Comparison of ENCODE assay signal across 14 cellular contexts in genomic region chr2:39717067-39717466, GRCh38. TPM values are rescaled to one million over a fixed set of nuclear protein-coding genes. Genes with fewer than 3 reads are reported as not detected.
A peak's percentile ranks its signal among the peaks of the same experiment; 100 is the strongest.
DNase-seq lines count a peak whose midpoint lies in the region; ATAC-seq and TF ChIP-seq lines count a peak whose summit lies in the region.
"Had no signal": no experiment of that assay in that cellular context is flagged by ENCODE, and none has a peak within 500 bp of the region (broad histone marks: within the 10 kb centered on the region; RNA-seq: fewer than 3 reads in every experiment).

No MANE protein-coding gene starts in this region.

- TF ChIP-seq POLR2A in adrenal gland (IDR thresholded peaks at IDR 0.05), result no peak

- no peak overlapping the region for H3K27ac ChIP-seq in adrenal gland
- H3K27ac ChIP-seq: BLaER1 treated with 17β-estradiol and CSF1 and Interleukin-3, amounts not matched to agents 10 nM and 100 nM; KMS-11 had no signal

- no peaks in the 10 kb centered on the region for H3K9me3 ChIP-seq in adrenal gland (replicated peaks in 1 of 3)
- H3K9me3 ChIP-seq: BLaER1 treated with 17β-estradiol and CSF1 and Interleukin-3, amounts not matched to agents 10 nM and 100 nM; HAP-1 had no signal

- H3K4me1 ChIP-seq in adrenal gland (replicated peaks in 1 of 2), result no peaks in the 10 kb centered on the region
- H3K4me1 ChIP-seq: BLaER1 treated with 17β-estradiol and CSF1 and Interleukin-3, amounts not matched to agents 10 nM and 100 nM had no signal

- H3K4me1 Mint-ChIP-seq in WTC11, result peaks cover 26% of the 10 kb centered on the region

- no peaks in the 10 kb centered on the region; the same call in 1 of the 2 replicates for H3K36me3 Mint-ChIP-seq in WTC11

- ATAC-seq in WTC11, result no peak
- no peak for ATAC-seq in HG03432 (IDR thresholded peaks at IDR 0.05; ENCODE audit: unreplicated experiment)

- H3K27me3 ChIP-seq in adrenal gland, result no peaks in the 10 kb centered on the region
- H3K27me3 ChIP-seq: BLaER1 treated with 17β-estradiol and CSF1 and Interleukin-3, amounts not matched to agents 10 nM and 100 nM had no signal

- WGBS in adrenal gland, 4 donors, result 95 to 97% (median 96%) methylated on average over 12 of the region's 12 CpGs

- H3K4me3 Mint-ChIP-seq in WTC11, result no peak overlapping the region
- H3K4me3 Mint-ChIP-seq: CD4-positive, alpha-beta T cell had no signal

- H3K27me3 Mint-ChIP-seq in WTC11 (ENCODE audit: low read depth), result no peaks in the 10 kb centered on the region

- CTCF ChIA-PET in WTC11 (lab: Charles Lee), result no interaction called here

- H3K9me3 Mint-ChIP-seq in WTC11, result no peaks in the 10 kb centered on the region
- H3K9me3 Mint-ChIP-seq: CD4-positive, alpha-beta T cell had no signal

- POLR2A ChIA-PET in WTC11 (lab: Charles Lee), result no interaction called here

- TF ChIP-seq CTCF in WTC11 (IDR thresholded peaks at IDR 0.05) (no peak), adrenal gland (IDR thresholded peaks at IDR 0.05) (no peak)

- no peak overlapping the region for H3K4me3 ChIP-seq in adrenal gland
- H3K4me3 ChIP-seq: BLaER1 treated with 17β-estradiol and CSF1 and Interleukin-3, amounts not matched to agents 10 nM and 100 nM; HAP-1 had no signal

- peak overlapping the region; percentile 39; the same call in 1 of the 2 replicates for H3K27ac Mint-ChIP-seq in WTC11
- H3K27ac Mint-ChIP-seq: CD4-positive, alpha-beta T cell had no signal

- DNase-seq in NCI-H446 (lab: John Stamatoyannopoulos, UW), result peak; percentile 70 to 72
- no peak for DNase-seq in NCI-H446 treated with DMSO at 0.1 percent for 48 hours (lab: John Stamatoyannopoulos, UW)
- peak; percentile 57 for DNase-seq in NCI-H748 (lab: John Stamatoyannopoulos, UW; ENCODE audit: unreplicated experiment)
- DNase-seq in WTC11 (ENCODE audit: low spot score), result no peak
- no peak for DNase-seq in adrenal gland
- no peak for DNase-seq in DMS53 (lab: John Stamatoyannopoulos, UW)
- DNase-seq: 8988T; AML-193; CD4-positive, alpha-beta T cell had no signal

- intact Hi-C loops in adrenal gland (cut with DNase I), result no loop called here

- no peaks in the 10 kb centered on the region for H3K36me3 ChIP-seq in adrenal gland (replicated peaks in 1 of 2)
- H3K36me3 ChIP-seq: BLaER1 treated with 17β-estradiol and CSF1 and Interleukin-3, amounts not matched to agents 10 nM and 100 nM; HAP-1 had no signal

TF ChIP-seq in WTC11, 78 proteins besides CTCF, POLR2A, EP300 and RAD21:
- TF ChIP-seq, protein P1, sequence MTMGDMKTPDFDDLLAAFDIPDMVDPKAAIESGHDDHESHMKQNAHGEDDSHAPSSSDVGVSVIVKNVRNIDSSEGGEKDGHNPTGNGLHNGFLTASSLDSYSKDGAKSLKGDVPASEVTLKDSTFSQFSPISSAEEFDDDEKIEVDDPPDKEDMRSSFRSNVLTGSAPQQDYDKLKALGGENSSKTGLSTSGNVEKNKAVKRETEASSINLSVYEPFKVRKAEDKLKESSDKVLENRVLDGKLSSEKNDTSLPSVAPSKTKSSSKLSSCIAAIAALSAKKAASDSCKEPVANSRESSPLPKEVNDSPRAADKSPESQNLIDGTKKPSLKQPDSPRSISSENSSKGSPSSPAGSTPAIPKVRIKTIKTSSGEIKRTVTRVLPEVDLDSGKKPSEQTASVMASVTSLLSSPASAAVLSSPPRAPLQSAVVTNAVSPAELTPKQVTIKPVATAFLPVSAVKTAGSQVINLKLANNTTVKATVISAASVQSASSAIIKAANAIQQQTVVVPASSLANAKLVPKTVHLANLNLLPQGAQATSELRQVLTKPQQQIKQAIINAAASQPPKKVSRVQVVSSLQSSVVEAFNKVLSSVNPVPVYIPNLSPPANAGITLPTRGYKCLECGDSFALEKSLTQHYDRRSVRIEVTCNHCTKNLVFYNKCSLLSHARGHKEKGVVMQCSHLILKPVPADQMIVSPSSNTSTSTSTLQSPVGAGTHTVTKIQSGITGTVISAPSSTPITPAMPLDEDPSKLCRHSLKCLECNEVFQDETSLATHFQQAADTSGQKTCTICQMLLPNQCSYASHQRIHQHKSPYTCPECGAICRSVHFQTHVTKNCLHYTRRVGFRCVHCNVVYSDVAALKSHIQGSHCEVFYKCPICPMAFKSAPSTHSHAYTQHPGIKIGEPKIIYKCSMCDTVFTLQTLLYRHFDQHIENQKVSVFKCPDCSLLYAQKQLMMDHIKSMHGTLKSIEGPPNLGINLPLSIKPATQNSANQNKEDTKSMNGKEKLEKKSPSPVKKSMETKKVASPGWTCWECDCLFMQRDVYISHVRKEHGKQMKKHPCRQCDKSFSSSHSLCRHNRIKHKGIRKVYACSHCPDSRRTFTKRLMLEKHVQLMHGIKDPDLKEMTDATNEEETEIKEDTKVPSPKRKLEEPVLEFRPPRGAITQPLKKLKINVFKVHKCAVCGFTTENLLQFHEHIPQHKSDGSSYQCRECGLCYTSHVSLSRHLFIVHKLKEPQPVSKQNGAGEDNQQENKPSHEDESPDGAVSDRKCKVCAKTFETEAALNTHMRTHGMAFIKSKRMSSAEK (CRISPR knock-in tag; IDR thresholded peaks at IDR 0.05; ENCODE audit: borderline replicate concordance), result no peak
- TF ChIP-seq GTF2I (CRISPR knock-in tag; conservative IDR thresholded peaks at IDR 0.05) (no peak), SP1 (CRISPR knock-in tag; conservative IDR thresholded peaks at IDR 0.05) (no peak), ZNF138 (CRISPR knock-in tag; conservative IDR thresholded peaks at IDR 0.05) (no peak)
- TF ChIP-seq, protein P2, sequence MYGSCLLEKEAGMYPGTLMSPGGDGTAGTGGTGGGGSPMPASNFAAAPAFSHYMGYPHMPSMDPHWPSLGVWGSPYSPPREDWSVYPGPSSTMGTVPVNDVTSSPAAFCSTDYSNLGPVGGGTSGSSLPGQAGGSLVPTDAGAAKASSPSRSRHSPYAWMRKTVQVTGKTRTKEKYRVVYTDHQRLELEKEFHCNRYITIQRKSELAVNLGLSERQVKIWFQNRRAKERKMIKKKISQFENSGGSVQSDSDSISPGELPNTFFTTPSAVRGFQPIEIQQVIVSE (CRISPR knock-in tag; IDR thresholded peaks at IDR 0.05; ENCODE audit: borderline replicate concordance), result no peak
- TF ChIP-seq, protein P3, sequence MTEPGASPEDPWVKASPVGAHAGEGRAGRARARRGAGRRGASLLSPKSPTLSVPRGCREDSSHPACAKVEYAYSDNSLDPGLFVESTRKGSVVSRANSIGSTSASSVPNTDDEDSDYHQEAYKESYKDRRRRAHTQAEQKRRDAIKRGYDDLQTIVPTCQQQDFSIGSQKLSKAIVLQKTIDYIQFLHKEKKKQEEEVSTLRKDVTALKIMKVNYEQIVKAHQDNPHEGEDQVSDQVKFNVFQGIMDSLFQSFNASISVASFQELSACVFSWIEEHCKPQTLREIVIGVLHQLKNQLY (CRISPR knock-in tag; IDR thresholded peaks at IDR 0.05), result no peak
- TF ChIP-seq, protein P4, sequence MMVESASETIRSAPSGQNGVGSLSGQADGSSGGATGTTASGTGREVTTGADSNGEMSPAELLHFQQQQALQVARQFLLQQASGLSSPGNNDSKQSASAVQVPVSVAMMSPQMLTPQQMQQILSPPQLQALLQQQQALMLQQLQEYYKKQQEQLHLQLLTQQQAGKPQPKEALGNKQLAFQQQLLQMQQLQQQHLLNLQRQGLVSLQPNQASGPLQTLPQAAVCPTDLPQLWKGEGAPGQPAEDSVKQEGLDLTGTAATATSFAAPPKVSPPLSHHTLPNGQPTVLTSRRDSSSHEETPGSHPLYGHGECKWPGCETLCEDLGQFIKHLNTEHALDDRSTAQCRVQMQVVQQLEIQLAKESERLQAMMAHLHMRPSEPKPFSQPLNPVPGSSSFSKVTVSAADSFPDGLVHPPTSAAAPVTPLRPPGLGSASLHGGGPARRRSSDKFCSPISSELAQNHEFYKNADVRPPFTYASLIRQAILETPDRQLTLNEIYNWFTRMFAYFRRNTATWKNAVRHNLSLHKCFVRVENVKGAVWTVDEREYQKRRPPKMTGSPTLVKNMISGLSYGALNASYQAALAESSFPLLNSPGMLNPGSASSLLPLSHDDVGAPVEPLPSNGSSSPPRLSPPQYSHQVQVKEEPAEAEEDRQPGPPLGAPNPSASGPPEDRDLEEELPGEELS (CRISPR knock-in tag; IDR thresholded peaks at IDR 0.05), result no peak
TF ChIP-seq in WTC11: peak in this region for 0.

RNA-seq across cellular contexts. Expression of gene TMEM178A, which starts 51.4 kb away (rescaled TPM):
- total RNA-seq in WTC11 (2021) (13.6 to 14.5 TPM (median 14.1 TPM) in 3 replicates), adrenal gland (1 to 10 TPM in 5 of 8 donors, under 1 TPM in 2, not detected in 1; 0.35 to 7.5 (median 2.2) TPM)
- polyA plus RNA-seq in adrenal gland, result 10 to 100 TPM in 2 of 3 donors, under 1 TPM in 1; 0.93 to 46.4 (median 13.2) TPM
- total RNA-seq: HT1080 had no signal

Comparison
In these comparisons a context has a peak if more than half of its experiments do, and no peak if none do; other contexts are left out.
1. DNase-seq: peak in NCI-H446 (2 of 2) and NCI-H748 (single experiment); none in NCI-H446 treated with DMSO at 0.1 percent for 48 hours (single experiment), WTC11 (single experiment), adrenal gland (0 of 7) and DMS53 (single experiment).